In genomic region chr12:121711237-121711924, GRCh38 we compare ENCODE assay signal across 8 cellular contexts. TPM values are rescaled to one million over a fixed set of nuclear protein-coding genes. Genes with fewer than 3 reads are reported as not detected.
A peak's percentile ranks its signal among the peaks of the same experiment; 100 is the strongest.
DNase-seq lines count a peak whose midpoint lies in the region; ATAC-seq, FAIRE-seq and TF ChIP-seq lines count a peak whose summit lies in the region.
"Not testable (repeated sequence)": the region's sequence is repeated elsewhere in the genome, so short reads cannot be mapped to it uniquely, and the experiment has no call there.

No MANE protein-coding gene starts in this region.

- not testable (repeated sequence) for TF ChIP-seq POLR2A in esophagus muscularis mucosa (IDR thresholded peaks at IDR 0.05; ENCODE audit: low read depth)

- H3K27ac ChIP-seq in KOPT-K1 (ENCODE audit: low read depth, low read length, poor library complexity, severe bottlenecking) (peak overlapping the region; percentile 78), esophagus muscularis mucosa (replicated peaks in 1 of 4) (peak overlapping the region; percentile 84 to 93 (median 88)), left lung (peak overlapping the region; percentile 89), pancreas (peak overlapping the region in 3 of 4 donors; percentile 76 to 82 (median 78)), thoracic aorta (peak overlapping the region; percentile 76 to 80)

- DNase-seq in CD1c-positive myeloid dendritic cell (ENCODE audit: extremely low spot score) (peak; percentile 20), left lung (peak in 1 of 2 donors; percentile 61), pancreas (peak in 3 of 6 donors; percentile 25 to 32 (median 29))
- not testable (repeated sequence) for DNase-seq in T-helper 17 cell; adipocyte (ENCODE audit: low read depth); esophagus muscularis mucosa (ENCODE audit: extremely low spot score); thoracic aorta (ENCODE audit: low spot score)

- H3K27ac Mint-ChIP-seq in T-helper 17 cell: peak overlapping the region; percentile 88

- H3K9ac ChIP-seq in adipocyte (ENCODE audit: low read length): peak overlapping the region; percentile 92

- not testable (repeated sequence) for ATAC-seq in T-helper 17 cell
- peak; percentile 67 for ATAC-seq in left lung
- ATAC-seq in pancreas: peak; percentile 46 to 71 (median 52)
- ATAC-seq in thoracic aorta (ENCODE audit: insufficient number of reproducible peaks, low FRiP score, low read depth): peak; percentile 45

- FAIRE-seq in pancreas (lab: Jason Lieb, UNC): not testable (repeated sequence)

- peak overlapping the region; percentile 98 for H3K4me3 Mint-ChIP-seq in T-helper 17 cell

- intact Hi-C loops in esophagus muscularis mucosa (cut with DNase I); left lung (cut with DNase I); pancreas (cut with DNase I): not testable (repeated sequence)

- not testable (repeated sequence) for H3K36me3 Mint-ChIP-seq in T-helper 17 cell (ENCODE audit: low read depth)

- peaks cover 12% of the 10 kb centered on the region for H3K4me1 Mint-ChIP-seq in T-helper 17 cell

- TF ChIP-seq CTCF in esophagus muscularis mucosa (IDR thresholded peaks at IDR 0.05); left lung (IDR thresholded peaks at IDR 0.05); pancreas (IDR thresholded peaks at IDR 0.05); thoracic aorta (IDR thresholded peaks at IDR 0.05): not testable (repeated sequence)

- H3K27me3 ChIP-seq in adipocyte (replicated peaks; ENCODE audit: control insufficient read depth, insufficient read depth, low read length); esophagus muscularis mucosa; left lung; pancreas; thoracic aorta (replicated peaks; ENCODE audit: insufficient read depth): not testable (repeated sequence)

- 66% methylated on average over 20 of the region's 20 CpGs for WGBS in esophagus muscularis mucosa
- WGBS in pancreas, 2 donors: 54 to 57% methylated on average over 20 of the region's 20 CpGs

- H3K9me3 ChIP-seq in KOPT-K1 (ENCODE audit: insufficient read depth, low read length, poor library complexity, severe bottlenecking); T-helper 17 cell (ENCODE audit: control insufficient read depth, low read length, poor library complexity, severe bottlenecking); adipocyte (ENCODE audit: control insufficient read depth, low read length); esophagus muscularis mucosa; left lung; pancreas; thoracic aorta: not testable (repeated sequence)

- peaks cover 12% of the 10 kb centered on the region; the same call in 1 of the 2 replicates for H3K36me3 ChIP-seq in KOPT-K1 (ENCODE audit: insufficient read depth, low read length)
- not testable (repeated sequence) for H3K36me3 ChIP-seq in adipocyte (ENCODE audit: control insufficient read depth, insufficient read depth, low read length, severe bottlenecking); esophagus muscularis mucosa; left lung; pancreas; thoracic aorta

- peaks cover 18% of the 10 kb centered on the region for H3K4me1 ChIP-seq in adipocyte (ENCODE audit: control insufficient read depth, insufficient read depth, low read length)
- H3K4me1 ChIP-seq in esophagus muscularis mucosa: peaks cover 20 to 54% (median 38%) of the 10 kb centered on the region in 4 donors
- H3K4me1 ChIP-seq in left lung: peaks cover 8 to 26% of the 10 kb centered on the region in 2 donors
- not testable (repeated sequence) for H3K4me1 ChIP-seq in pancreas
- peaks cover 8 to 24% of the 10 kb centered on the region in 2 donors for H3K4me1 ChIP-seq in thoracic aorta (ENCODE audit: control insufficient read depth in 1 of 2, low read depth in 2 of 2)

- H3K27me3 Mint-ChIP-seq in T-helper 17 cell: not testable (repeated sequence)

- not testable (repeated sequence) for TF ChIP-seq EP300 in esophagus muscularis mucosa (IDR thresholded peaks at IDR 0.05)

- peak overlapping the region; percentile 92 for H3K4me3 ChIP-seq in adipocyte (ENCODE audit: low read length)
- H3K4me3 ChIP-seq in esophagus muscularis mucosa: peak overlapping the region; percentile 82 to 97 (median 90)
- H3K4me3 ChIP-seq in left lung: peak overlapping the region; percentile 88 to 89
- H3K4me3 ChIP-seq in pancreas: peak overlapping the region in 3 of 4 donors; percentile 98 to 99 (median 98)
- H3K4me3 ChIP-seq in thoracic aorta: peak overlapping the region; percentile 82

RNA-seq across cellular contexts. Expression of gene TMEM120B, which starts 1.2 kb away (rescaled TPM):
- total RNA-seq in T-helper 17 cell (1 to 10 TPM; 6.9 to 7.0 TPM), esophagus muscularis mucosa (10 to 100 TPM in 1 of 4 donors, 1 to 10 TPM in 3; 4.5 to 14.1 (median 6.4) TPM), left lung (10 to 100 TPM; 13.9 to 17.7 TPM), pancreas (10 to 100 TPM in 3 of 6 donors, 1 to 10 TPM in 3; 8.2 to 13.0 (median 10.0) TPM), thoracic aorta (1 to 10 TPM; 7.3 to 8.8 TPM)
- polyA plus RNA-seq in pancreas: 10 to 100 TPM; 11.6 to 19.8 TPM

RNA-seq across cellular contexts. Expression of gene MORN3, which starts 41.9 kb away (rescaled TPM):
- total RNA-seq in T-helper 17 cell (1 to 10 TPM; 8.5 to 9.5 TPM), esophagus muscularis mucosa (1 to 10 TPM in 1 of 4 donors, under 1 TPM in 2, not detected in 1; 0.13 to 1.2 (median 0.17) TPM), left lung (1 to 10 TPM in 1 of 2 donors, under 1 TPM in 1; 0.17 to 1.0 TPM), pancreas (under 1 TPM; 0.19 to 0.70 (median 0.46) TPM), thoracic aorta (under 1 TPM in 1 of 2 donors, not detected in 1; 0.78 TPM)
- under 1 TPM; 0.49 to 0.99 TPM for polyA plus RNA-seq in pancreas

Comparison
In these comparisons a context has a peak if more than half of its experiments do, and no peak if none do; other contexts are left out.
1. RNA of gene MORN3, which starts 41.9 kb away (total RNA-seq): 8.5 to 9.5 TPM in T-helper 17 cell; 0.17 to 1.0 TPM in left lung, 0.78 TPM in thoracic aorta, 0.19 to 0.70 TPM in pancreas and 0.13 to 1.2 TPM in esophagus muscularis mucosa; every median in the first group is over 4 times any median in the second.
2. Peak in every context shown above with its lines, with median percentiles within 50 percentile points of each other: H3K27ac ChIP-seq and H3K4me3 ChIP-seq.